Comparison of ENCODE assay signal across 13 cellular contexts in the genomic region with DNA sequence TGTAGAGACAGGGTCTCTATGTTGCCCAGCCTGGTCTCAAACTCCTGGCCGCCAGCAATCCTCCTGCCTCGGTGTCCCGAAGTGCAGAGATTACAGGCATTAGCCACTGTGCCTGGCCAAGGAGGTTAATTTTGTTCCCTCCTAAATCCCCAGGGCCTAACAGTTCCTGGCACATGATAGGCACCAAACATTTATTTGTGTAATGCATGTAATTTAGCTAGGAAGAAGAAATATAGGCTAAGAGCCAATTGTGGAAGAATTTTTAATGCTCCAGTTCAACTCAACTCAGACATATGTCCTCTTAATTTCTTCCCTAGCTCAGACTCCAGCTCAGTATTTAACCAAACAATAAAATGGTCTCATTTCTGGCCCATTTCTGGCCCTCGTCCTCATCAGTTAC. TPM values are rescaled to one million over a fixed set of nuclear protein-coding genes. Genes with fewer than 3 reads are reported as not detected.
DNase-seq lines count a peak whose midpoint lies in the region; ATAC-seq and TF ChIP-seq lines count a peak whose summit lies in the region.
"Had no signal": no experiment of that assay in that cellular context is flagged by ENCODE, and none has a peak within 500 bp of the region (broad histone marks: within the 10 kb centered on the region; RNA-seq: fewer than 3 reads in every experiment).

No MANE protein-coding gene starts in this region.

- H3K27ac ChIP-seq in CD4-positive, CD25-positive, alpha-beta regulatory T cell (ENCODE audit: insufficient read depth, low read length, poor library complexity, severe bottlenecking): no peak overlapping the region
- no peak overlapping the region for H3K27ac ChIP-seq in breast epithelium
- no peak overlapping the region for H3K27ac ChIP-seq in effector memory CD4-positive, alpha-beta T cell (ENCODE audit: insufficient read depth, low read length, poor library complexity, severe bottlenecking)
- H3K27ac ChIP-seq: RWPE1 had no signal

- no peaks in the 10 kb centered on the region for H3K36me3 Mint-ChIP-seq in CD4-positive, CD25-positive, alpha-beta regulatory T cell
- H3K36me3 Mint-ChIP-seq in Caco-2 (ENCODE audit: insufficient read depth, unreplicated experiment) (peaks cover 5% of the 10 kb centered on the region), progenitor cell of endocrine pancreas (ENCODE audit: insufficient read depth) (no peaks in the 10 kb centered on the region)

- peaks cover 16% of the 10 kb centered on the region for H3K4me1 ChIP-seq in CD4-positive, CD25-positive, alpha-beta regulatory T cell (ENCODE audit: control insufficient read depth, insufficient read depth, low read length, poor library complexity, severe bottlenecking)
- H3K4me1 ChIP-seq in Caco-2 (peaks cover 13% of the 10 kb centered on the region), breast epithelium (no peaks in the 10 kb centered on the region)
- H3K4me1 ChIP-seq in effector memory CD4-positive, alpha-beta T cell (ENCODE audit: control insufficient read depth, insufficient read depth, low read length, poor library complexity, severe bottlenecking): peaks cover 4% of the 10 kb centered on the region

- no peaks in the 10 kb centered on the region for H3K27me3 ChIP-seq in CD4-positive, CD25-positive, alpha-beta regulatory T cell (ENCODE audit: control insufficient read depth, insufficient read depth, low read length)
- H3K27me3 ChIP-seq in Caco-2 (replicated peaks; ENCODE audit: control insufficient read depth, insufficient read depth, low read length): no peaks in the 10 kb centered on the region
- no peaks in the 10 kb centered on the region for H3K27me3 ChIP-seq in breast epithelium
- H3K27me3 ChIP-seq in effector memory CD4-positive, alpha-beta T cell (replicated peaks; ENCODE audit: control insufficient read depth, insufficient read depth, low read length, poor library complexity, severe bottlenecking): no peaks in the 10 kb centered on the region

- H3K36me3 ChIP-seq in CD4-positive, CD25-positive, alpha-beta regulatory T cell (ENCODE audit: control insufficient read depth, insufficient read depth, low read length): no peaks in the 10 kb centered on the region
- H3K36me3 ChIP-seq in Caco-2 (ENCODE audit: control insufficient read depth, insufficient read depth, low read length) (no peaks in the 10 kb centered on the region), breast epithelium (no peaks in the 10 kb centered on the region)
- H3K36me3 ChIP-seq in effector memory CD4-positive, alpha-beta T cell (ENCODE audit: control insufficient read depth, insufficient read depth, low read length): no peaks in the 10 kb centered on the region
- H3K36me3 ChIP-seq: HAP-1 had no signal

- CTCF ChIA-PET in Caco-2 (lab: Charles Lee): no interaction called here

- peak overlapping the region in 1 of 4 donors; percentile 48 for H3K4me3 Mint-ChIP-seq in CD4-positive, CD25-positive, alpha-beta regulatory T cell
- no peak overlapping the region for H3K4me3 Mint-ChIP-seq in Caco-2 (ENCODE audit: unreplicated experiment)
- H3K4me3 Mint-ChIP-seq in progenitor cell of endocrine pancreas (ENCODE audit: low read depth): no peak overlapping the region

- TF ChIP-seq POLR2A in breast epithelium (IDR thresholded peaks at IDR 0.05): no peak

- H3K27me3 Mint-ChIP-seq in CD4-positive, CD25-positive, alpha-beta regulatory T cell: no peaks in the 10 kb centered on the region
- no peaks in the 10 kb centered on the region for H3K27me3 Mint-ChIP-seq in Caco-2 (ENCODE audit: insufficient read depth, unreplicated experiment)
- H3K27me3 Mint-ChIP-seq in progenitor cell of endocrine pancreas: no peaks in the 10 kb centered on the region

- H3K4me1 Mint-ChIP-seq in CD4-positive, CD25-positive, alpha-beta regulatory T cell: peaks cover 39 to 59% (median 44%) of the 10 kb centered on the region in 4 donors
- H3K4me1 Mint-ChIP-seq in Caco-2 (ENCODE audit: low read depth, unreplicated experiment) (peaks cover 11% of the 10 kb centered on the region), progenitor cell of endocrine pancreas (ENCODE audit: low read depth) (peaks cover 10% of the 10 kb centered on the region)

- H3K9me3 ChIP-seq in CD4-positive, CD25-positive, alpha-beta regulatory T cell (ENCODE audit: control insufficient read depth in 2 of 2, low read length in 2 of 2): no peaks in the 10 kb centered on the region
- no peaks in the 10 kb centered on the region for H3K9me3 ChIP-seq in Caco-2
- H3K9me3 ChIP-seq in breast epithelium: no peaks in the 10 kb centered on the region
- no peaks in the 10 kb centered on the region for H3K9me3 ChIP-seq in effector memory CD4-positive, alpha-beta T cell (ENCODE audit: control insufficient read depth, low read length)
- H3K9me3 ChIP-seq: HAP-1 had no signal

- intact Hi-C loops in Caco-2 (cut with micrococcal nuclease; ENCODE audit: unreplicated experiment) (loop anchor here (10.0 kb wide), 1 partner anchor 184 kb away; no protein-coding TSS in a partner anchor), breast epithelium (cut with DNase I; ENCODE audit: low total_unique reads) (no loop called here)

- BruUV-seq in Caco-2 (replicated peaks; lab: Mats Ljungman, UMichigan): no TSS peak

- H3K4me3 ChIP-seq in CD4-positive, CD25-positive, alpha-beta regulatory T cell (ENCODE audit: low read depth, low read length): no peak overlapping the region
- H3K4me3 ChIP-seq in Caco-2 (ENCODE audit: low read depth, low read length) (no peak overlapping the region), breast epithelium (no peak overlapping the region)
- H3K4me3 ChIP-seq in effector memory CD4-positive, alpha-beta T cell (ENCODE audit: insufficient read depth, low read depth, low read length, poor library complexity, severe bottlenecking): no peak overlapping the region
- H3K4me3 ChIP-seq: HAP-1 had no signal

- ATAC-seq in CD4-positive, CD25-positive, alpha-beta regulatory T cell (ENCODE audit: low read depth in 2 of 2): no peak
- no peak for ATAC-seq in GM21447 (IDR thresholded peaks at IDR 0.05; ENCODE audit: unreplicated experiment)

- TF ChIP-seq CTCF in Caco-2 (IDR thresholded peaks at IDR 0.05; ENCODE audit: insufficient read depth in 1 of 2, low read depth in 1 of 2, low read length in 1 of 2, severe bottlenecking in 1 of 2, unreplicated experiment in 1 of 2): no peak
- no peak for TF ChIP-seq CTCF in progenitor cell of endocrine pancreas (IDR thresholded peaks at IDR 0.05; ENCODE audit: unreplicated experiment)
- TF ChIP-seq CTCF in breast epithelium (IDR thresholded peaks at IDR 0.05): no peak

- DNase-seq in CD4-positive, CD25-positive, alpha-beta regulatory T cell: no peak
- DNase-seq in Caco-2 (no peak), cerebellar cortex (ENCODE audit: low spot score) (peak; percentile 75), progenitor cell of endocrine pancreas (ENCODE audit: low spot score, unreplicated experiment) (no peak), breast epithelium (ENCODE audit: low spot score in 2 of 2) (no peak)
- no peak for DNase-seq in effector memory CD4-positive, alpha-beta T cell
- DNase-seq: DMS153, NCI-H1436 treated with DMSO at 0.1 percent for 48 hours, NCI-H2107, NCI-H345 had no signal

- POLR2A ChIA-PET in Caco-2 (lab: Charles Lee): no interaction called here

- peaks cover 0 to 2% (median 0%) of the 10 kb centered on the region in 7 donors for H3K9me3 Mint-ChIP-seq in CD4-positive, CD25-positive, alpha-beta regulatory T cell
- H3K9me3 Mint-ChIP-seq in Caco-2 (ENCODE audit: unreplicated experiment): no peaks in the 10 kb centered on the region
- H3K9me3 Mint-ChIP-seq in progenitor cell of endocrine pancreas (ENCODE audit: low read depth): no peaks in the 10 kb centered on the region

- peak overlapping the region in 2 of 3 donors; percentile 81 to 94 for H3K27ac Mint-ChIP-seq in CD4-positive, CD25-positive, alpha-beta regulatory T cell
- H3K27ac Mint-ChIP-seq in Caco-2 (ENCODE audit: unreplicated experiment): peak overlapping the region; percentile 11
- H3K27ac Mint-ChIP-seq in progenitor cell of endocrine pancreas: peak overlapping the region; percentile 35

RNA-seq across cellular contexts. Expression of gene ZNF592, which starts 7.7 kb away (rescaled TPM):
- total RNA-seq in CD4-positive, CD25-positive, alpha-beta regulatory T cell: 39.8 TPM
- 1 to 10 TPM; 3.8 to 4.3 (median 4.2) TPM for polyA plus RNA-seq in CD4-positive, CD25-positive, alpha-beta regulatory T cell
- 29.1 and 30.6 TPM in 2 replicates for total RNA-seq in Caco-2 (2022)
- total RNA-seq in progenitor cell of endocrine pancreas: 40.0 and 40.5 TPM in 2 replicates
- 10 to 100 TPM; 14.1 to 18.4 (median 18.2) TPM for total RNA-seq in breast epithelium

RNA-seq across cellular contexts. Expression of gene SEC11A, which starts 24.8 kb away (rescaled TPM):
- total RNA-seq in CD4-positive, CD25-positive, alpha-beta regulatory T cell: 72.9 TPM
- 100 to 1,000 TPM; 152 to 186 (median 163) TPM for polyA plus RNA-seq in CD4-positive, CD25-positive, alpha-beta regulatory T cell
- 200 and 211 TPM in 2 replicates for total RNA-seq in Caco-2 (2022)
- total RNA-seq in progenitor cell of endocrine pancreas: 189 and 200 TPM in 2 replicates
- total RNA-seq in breast epithelium: 100 to 1,000 TPM; 121 to 188 (median 122) TPM

Comparison
In these comparisons a context has a peak if more than half of its experiments do, and no peak if none do; other contexts are left out.
1. H3K27ac Mint-ChIP-seq: peak in every context shown above with its lines; median percentile 88 in CD4-positive, CD25-positive, alpha-beta regulatory T cell; 35 in progenitor cell of endocrine pancreas; 11 in Caco-2.